14 cellular contexts compared by ENCODE assay signal in the genomic region with DNA sequence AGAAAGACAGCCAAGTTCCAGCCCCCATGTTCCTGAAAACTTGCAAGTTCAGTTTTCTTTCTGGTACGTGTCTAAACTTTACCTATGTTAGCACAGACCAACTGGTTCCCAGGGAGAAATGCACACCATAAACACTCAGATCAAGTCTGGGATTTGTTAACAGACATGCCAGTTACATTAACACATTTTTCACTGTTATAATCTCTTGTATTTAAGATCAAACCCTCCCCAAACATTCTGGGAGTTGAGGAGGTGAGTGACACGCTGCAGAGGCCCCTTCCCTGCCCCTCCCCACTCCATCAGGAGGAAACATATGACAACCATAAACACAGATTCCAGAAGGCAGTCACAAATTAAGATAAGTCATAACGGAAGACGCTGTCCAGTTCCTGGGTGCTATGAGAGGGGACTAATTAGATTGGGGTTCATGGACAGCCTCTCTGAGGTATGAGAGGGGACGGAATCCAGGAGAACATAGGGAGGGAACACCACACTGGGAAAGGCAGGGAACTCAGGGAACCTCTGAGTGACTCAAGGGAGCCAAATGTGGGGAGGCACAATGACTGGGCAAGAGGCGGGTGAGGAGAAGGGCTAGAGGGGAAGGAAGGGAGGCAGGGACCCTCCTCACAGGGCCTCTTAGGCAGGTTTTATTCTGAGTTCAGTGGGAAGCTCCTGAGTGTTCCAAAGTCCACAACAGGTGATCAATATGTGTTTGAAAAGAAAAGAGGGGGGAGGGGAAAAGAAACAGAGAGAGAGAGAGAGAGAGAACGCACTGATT. TPM values are rescaled to one million over a fixed set of nuclear protein-coding genes. Genes with fewer than 3 reads are reported as not detected.
DNase-seq lines count a peak whose midpoint lies in the region; ATAC-seq and TF ChIP-seq lines count a peak whose summit lies in the region.
"Had no signal": no experiment of that assay in that cellular context is flagged by ENCODE, and none has a peak within 500 bp of the region (broad histone marks: within the 10 kb centered on the region; RNA-seq: fewer than 3 reads in every experiment).

No MANE protein-coding gene starts in this region.

- H3K4me3 ChIP-seq in esophagus squamous epithelium (no peak overlapping the region), trophoblast cell (ENCODE audit: low read depth, low read length) (no peak overlapping the region)
- H3K4me3 ChIP-seq: BLaER1 treated with 17β-estradiol and CSF1 and Interleukin-3, amounts not matched to agents 10 nM and 100 nM had no signal

- H3K27ac Mint-ChIP-seq in CD14-positive monocyte: peak overlapping the region in 5 of 7 donors; percentile 15 to 45 (median 37)
- H3K27ac Mint-ChIP-seq: activated T-cell treated with anti-CD3 and anti-CD28 coated beads, Interleukin-2, amount 50 U/mL, for 24 hours had no signal

- TF ChIP-seq CTCF in CD14-positive monocyte (IDR thresholded peaks at IDR 0.05): no peak
- no peak for TF ChIP-seq CTCF in esophagus squamous epithelium (IDR thresholded peaks at IDR 0.05)
- TF ChIP-seq CTCF in GM10248 (IDR thresholded peaks at IDR 0.05; ENCODE audit: control extremely low read depth, extremely low read depth, low read depth, missing control alignments): no peak

- no peaks in the 10 kb centered on the region for H3K27me3 ChIP-seq in esophagus squamous epithelium
- no peaks in the 10 kb centered on the region for H3K27me3 ChIP-seq in trophoblast cell (ENCODE audit: insufficient read depth, low read length)
- H3K27me3 ChIP-seq: BLaER1 treated with 17β-estradiol and CSF1 and Interleukin-3, amounts not matched to agents 10 nM and 100 nM had no signal

- no peak overlapping the region for H2AK5ac ChIP-seq in trophoblast cell (ENCODE audit: low read length)

- no peak overlapping the region for H3K4ac ChIP-seq in trophoblast cell (ENCODE audit: low read depth, low read length)

- intact Hi-C loops in CD14-positive monocyte (cut with micrococcal nuclease): no loop called here
- intact Hi-C loops in esophagus squamous epithelium (cut with DNase I): no loop called here

- H3K36me3 Mint-ChIP-seq in CD14-positive monocyte: peaks cover 23 to 27% of the 10 kb centered on the region in 2 donors

- peaks cover 18% of the 10 kb centered on the region for H3K79me1 ChIP-seq in trophoblast cell (ENCODE audit: low read length)

- H3K27ac ChIP-seq in esophagus squamous epithelium (peak overlapping the region in 3 of 4 donors; percentile 62 to 78 (median 62)), trophoblast cell (ENCODE audit: low read depth, low read length) (peak overlapping the region; percentile 65)
- H3K27ac ChIP-seq: RWPE1 had no signal

- POLR2A ChIA-PET in GM10248 (lab: Yijun Ruan, JAX): no interaction called here

- DNase-seq in CD14-positive monocyte (ENCODE audit: low spot score) (no peak), SK-N-DZ (ENCODE audit: low spot score) (peak; percentile 63), esophagus squamous epithelium (lab: John Stamatoyannopoulos, UW) (no peak), trophoblast cell (no peak), GM10248 (ENCODE audit: extremely low spot score) (no peak), KG1 (lab: John Stamatoyannopoulos, UW) (no peak), NCI-H446 (lab: John Stamatoyannopoulos, UW) (no peak)
- DNase-seq: activated T-cell treated with anti-CD3 and anti-CD28 coated beads, Interleukin-2, amount 50 U/mL, for 24 hours; naive B cell; NCI-H1092; NCI-H510A had no signal

- 49 to 56% methylated on average over 5 to 7 of the region's 7 CpGs for WGBS in esophagus squamous epithelium, 2 donors
- WGBS in trophoblast cell (ENCODE audit: extremely low coverage, insufficient coverage, insufficient read length): no CpG with 5 or more reads among the region's 7 CpGs

- no peak overlapping the region for H2AFZ ChIP-seq in trophoblast cell (ENCODE audit: insufficient read depth, low read length, poor library complexity)

- H3K23ac ChIP-seq in trophoblast cell (ENCODE audit: low read length): no peak overlapping the region

- no peak overlapping the region for H3K18ac ChIP-seq in trophoblast cell (ENCODE audit: low read length)

- H3K79me2 ChIP-seq in trophoblast cell (ENCODE audit: control insufficient read depth, insufficient read depth, low read length, poor library complexity): no peaks in the 10 kb centered on the region

- no peak overlapping the region for H3K14ac ChIP-seq in trophoblast cell (ENCODE audit: low read length)

- no peak overlapping the region for H3K9ac ChIP-seq in trophoblast cell (ENCODE audit: low read length)

- H3K4me1 ChIP-seq in esophagus squamous epithelium (peaks cover 18 to 73% (median 33%) of the 10 kb centered on the region in 3 donors), trophoblast cell (ENCODE audit: control insufficient read depth in 1 of 2, insufficient read depth in 2 of 2, low read length in 2 of 2) (peaks cover 23 to 35% of the 10 kb centered on the region in 2 experiments)

- H3K4me3 Mint-ChIP-seq in CD14-positive monocyte: peak overlapping the region in 1 of 2 donors; percentile 56
- H3K4me3 Mint-ChIP-seq: activated T-cell treated with anti-CD3 and anti-CD28 coated beads, Interleukin-2, amount 50 U/mL, for 24 hours had no signal

- H2BK5ac ChIP-seq in trophoblast cell (ENCODE audit: low read depth, low read length, poor library complexity): peak overlapping the region; percentile 2

- no peaks in the 10 kb centered on the region for H3K9me3 ChIP-seq in esophagus squamous epithelium
- H3K9me3 ChIP-seq in trophoblast cell (ENCODE audit: insufficient read depth, low read depth, low read length): no peaks in the 10 kb centered on the region

- no peak overlapping the region for H4K12ac ChIP-seq in trophoblast cell (ENCODE audit: low read depth, low read length)

- no peaks in the 10 kb centered on the region for H3K9me3 Mint-ChIP-seq in CD14-positive monocyte

- CTCF ChIA-PET in GM10248 (lab: Yijun Ruan, JAX): interaction anchor here (1.5 to 12.2 kb wide), 3 partner anchors 6 to 19 kb away, joined by 4 to 93 read pairs (median 12); no protein-coding TSS in a partner anchor

- H2BK120ac ChIP-seq in trophoblast cell (ENCODE audit: insufficient read depth, low read length, poor library complexity): no peak overlapping the region

- no peak overlapping the region for H4K8ac ChIP-seq in trophoblast cell (ENCODE audit: low read depth, low read length)

- TF ChIP-seq POLR2A in esophagus squamous epithelium (IDR thresholded peaks at IDR 0.05): no peak

- H3K36me3 ChIP-seq in esophagus squamous epithelium (no peaks in the 10 kb centered on the region), trophoblast cell (ENCODE audit: control insufficient read depth in 1 of 2, insufficient read depth in 2 of 2, low read length in 2 of 2) (peaks cover 0 to 2% of the 10 kb centered on the region in 2 experiments)

- no peak overlapping the region for H2BK12ac ChIP-seq in trophoblast cell (ENCODE audit: low read length)

- H3K4me1 Mint-ChIP-seq in CD14-positive monocyte: peaks cover 84% of the 10 kb centered on the region

- no peak overlapping the region for H3K4me2 ChIP-seq in trophoblast cell (ENCODE audit: low read length)

- no peak for ATAC-seq in GM19467 (IDR thresholded peaks at IDR 0.05; ENCODE audit: unreplicated experiment)

- H4K91ac ChIP-seq in trophoblast cell (ENCODE audit: low read depth, low read length): peak overlapping the region; percentile 3

- H3K27me3 Mint-ChIP-seq in CD14-positive monocyte (ENCODE audit: low read depth in 3 of 3): no peaks in the 10 kb centered on the region
- H3K27me3 Mint-ChIP-seq: activated T-cell treated with anti-CD3 and anti-CD28 coated beads, Interleukin-2, amount 50 U/mL, for 24 hours; naive B cell had no signal

RNA-seq across cellular contexts. Expression of a gene that starts 25.0 kb away (rescaled TPM):
- polyA plus RNA-seq in CD14-positive monocyte: 10 to 100 TPM; 10.4 to 12.7 TPM
- 1.9 and 2.7 TPM in 2 replicates for polyA plus RNA-seq in SK-N-DZ (2014; cell fraction: cytosol; rRNA removed)
- polyA plus RNA-seq in SK-N-DZ (2014; cell fraction: nucleus; rRNA removed): 1.8 and 2.9 TPM in 2 replicates
- 1 to 10 TPM; 1.4 to 7.4 (median 4.9) TPM for total RNA-seq in esophagus squamous epithelium
- polyA plus RNA-seq in trophoblast cell (2013): 6.5 and 6.6 TPM in 2 replicates
